Comparison of ENCODE assay signal across 23 cellular contexts in the genomic region with DNA sequence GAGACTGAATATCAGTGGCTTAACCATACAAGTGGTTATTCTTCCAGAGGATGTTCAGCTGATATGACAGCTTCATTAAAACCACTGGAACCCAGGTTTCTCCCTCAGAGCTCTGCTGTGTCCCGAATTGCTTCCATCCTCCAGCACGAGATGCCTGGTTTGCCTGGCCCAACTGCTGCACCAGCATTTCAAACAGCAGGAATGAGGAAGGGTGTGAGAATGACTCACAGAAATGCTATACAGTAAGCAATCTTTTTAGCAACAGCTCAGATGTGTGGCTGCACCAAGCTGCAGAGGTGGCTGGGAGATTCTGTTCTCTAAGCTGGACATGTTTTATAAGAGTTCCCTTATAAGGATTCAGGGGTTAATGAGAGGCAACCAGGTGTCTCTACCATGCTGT.
A peak's percentile ranks its signal among the peaks of the same experiment; 100 is the strongest.
DNase-seq lines count a peak whose midpoint lies in the region; ATAC-seq and TF ChIP-seq lines count a peak whose summit lies in the region.
"Had no signal": no experiment of that assay in that cellular context is flagged by ENCODE, and none has a peak within 500 bp of the region (broad histone marks: within the 10 kb centered on the region; RNA-seq: fewer than 3 reads in every experiment).

No MANE protein-coding gene starts in this region.

- H3K27ac Mint-ChIP-seq in progenitor cell of endocrine pancreas = no peak overlapping the region
- H3K27ac Mint-ChIP-seq: activated CD4-positive, alpha-beta T cell treated with anti-CD3 and anti-CD28 coated beads for 36 hours; activated naive CD8-positive, alpha-beta T cell treated with anti-CD3 and anti-CD28 coated beads, Interleukin-2, amount 10 ng/mL, durations not matched to agents 7 days and 5 days; CD8-positive, alpha-beta T cell; stimulated activated naive B cell treated with anti-CD40 and anti-IgM and Interleukin-4, amounts not matched to agents 10 μg/mL and 1 μg/mL and 100 μg/mL, for 72 hours had no signal

- ATAC-seq in HG03521 (IDR thresholded peaks at IDR 0.05; ENCODE audit: unreplicated experiment) = no peak
- ATAC-seq: activated CD4-positive, alpha-beta T cell treated with anti-CD3 and anti-CD28 coated beads for 36 hours; CD8-positive, alpha-beta T cell; K562; psoas muscle; stimulated activated naive B cell treated with anti-CD40 and anti-IgM and Interleukin-4, amounts not matched to agents 10 μg/mL and 1 μg/mL and 100 μg/mL, for 72 hours had no signal

- no peaks in the 10 kb centered on the region for H3K9me3 Mint-ChIP-seq in progenitor cell of endocrine pancreas (ENCODE audit: low read depth)
- H3K9me3 Mint-ChIP-seq: CD8-positive, alpha-beta T cell had no signal

- no peaks in the 10 kb centered on the region for H3K36me3 ChIP-seq in fibroblast of lung (ENCODE audit: control insufficient read depth, insufficient read depth, low read length)
- H3K36me3 ChIP-seq: neutrophil, uterus had no signal

- DNase-seq in DMS53 (lab: John Stamatoyannopoulos, UW) (peak; percentile 72), SW480 (ENCODE audit: low spot score) (peak; percentile 9), fibroblast of lung (ENCODE audit: low read depth in 2 of 2) (peak; percentile 17 to 70), superior temporal gyrus (ENCODE audit: extremely low spot score) (peak; percentile 70), progenitor cell of endocrine pancreas (ENCODE audit: low spot score, unreplicated experiment) (no peak), SKM-1 treated with dmso at 0.1 percent for 144 hours (lab: John Stamatoyannopoulos, UW; ENCODE audit: unreplicated experiment) (no peak)
- DNase-seq: activated CD4-positive, alpha-beta T cell treated with anti-CD3 and anti-CD28 coated beads for 36 hours; activated effector memory CD4-positive, alpha-beta T cell treated with Interleukin-2 at 50 U/mL for 16 hours; activated naive CD8-positive, alpha-beta T cell treated with anti-CD3 and anti-CD28 coated beads, Interleukin-2, amount 10 ng/mL, durations not matched to agents 7 days and 5 days; activated T-cell treated with anti-CD3 and anti-CD28 coated beads for 4 hours; CD8-positive, alpha-beta T cell; mesenchymal stem cell; NCI-H1092 treated with DMSO at 0.1 percent for 48 hours; NCI-H2029; psoas muscle; SK-N-SH; stimulated activated CD4-positive, alpha-beta T cell treated with anti-CD3 and anti-CD28 coated beads, Interleukin-15, amount 100 ng/mL, for 24 hours; stimulated activated naive B cell treated with anti-CD40 and anti-IgM and Interleukin-4, amounts not matched to agents 10 μg/mL and 1 μg/mL and 100 μg/mL, for 72 hours; testis; uterus had no signal

- H3K9me3 ChIP-seq in fibroblast of lung (ENCODE audit: control insufficient read depth, insufficient read depth, low read depth, low read length) = no peaks in the 10 kb centered on the region
- H3K9me3 ChIP-seq: neutrophil, psoas muscle, SK-N-SH, testis, uterus had no signal

- no peak overlapping the region for H3K9ac ChIP-seq in fibroblast of lung (ENCODE audit: insufficient read depth, low read length)
- H3K9ac ChIP-seq: SK-N-SH had no signal

- H3K79me2 ChIP-seq in fibroblast of lung (ENCODE audit: control insufficient read depth, insufficient read depth, low read length) = no peaks in the 10 kb centered on the region

- no peak overlapping the region for H3K27ac ChIP-seq in fibroblast of lung (ENCODE audit: insufficient read depth, low read length)
- H3K27ac ChIP-seq: neutrophil, psoas muscle, testis, uterus had no signal

- peaks cover 34% of the 10 kb centered on the region for H3K27me3 Mint-ChIP-seq in progenitor cell of endocrine pancreas
- H3K27me3 Mint-ChIP-seq: activated CD4-positive, alpha-beta T cell treated with anti-CD3 and anti-CD28 coated beads for 36 hours; activated naive CD8-positive, alpha-beta T cell treated with anti-CD3 and anti-CD28 coated beads, Interleukin-2, amount 10 ng/mL, durations not matched to agents 7 days and 5 days; stimulated activated naive B cell treated with anti-CD40 and anti-IgM and Interleukin-4, amounts not matched to agents 10 μg/mL and 1 μg/mL and 100 μg/mL, for 72 hours had no signal

- no peaks in the 10 kb centered on the region for H4K20me1 ChIP-seq in fibroblast of lung (ENCODE audit: control insufficient read depth, extremely low read depth, insufficient read depth, low read length)

- no peak overlapping the region for H3K4me2 ChIP-seq in fibroblast of lung (ENCODE audit: extremely low read depth, insufficient read depth, low read length)
- H3K4me2 ChIP-seq: SK-N-SH had no signal

- H3K4me1 ChIP-seq in fibroblast of lung (ENCODE audit: control insufficient read depth, extremely low read depth, insufficient read depth, low read length) = no peaks in the 10 kb centered on the region
- H3K4me1 ChIP-seq: psoas muscle, testis, uterus had no signal

- no peak overlapping the region for H3K4me3 Mint-ChIP-seq in progenitor cell of endocrine pancreas (ENCODE audit: low read depth)
- H3K4me3 Mint-ChIP-seq: activated CD4-positive, alpha-beta T cell treated with anti-CD3 and anti-CD28 coated beads for 36 hours; activated naive CD8-positive, alpha-beta T cell treated with anti-CD3 and anti-CD28 coated beads, Interleukin-2, amount 10 ng/mL, durations not matched to agents 7 days and 5 days; CD8-positive, alpha-beta T cell; stimulated activated naive B cell treated with anti-CD40 and anti-IgM and Interleukin-4, amounts not matched to agents 10 μg/mL and 1 μg/mL and 100 μg/mL, for 72 hours had no signal

- TF ChIP-seq CTCF in fibroblast of lung (conservative IDR thresholded peaks at IDR 0.05 in 1 of 2, IDR thresholded peaks at IDR 0.05 in 1 of 2; ENCODE audit: low read depth in 1 of 2, low read length in 2 of 2) = no peak
- no peak for TF ChIP-seq CTCF in progenitor cell of endocrine pancreas (IDR thresholded peaks at IDR 0.05; ENCODE audit: unreplicated experiment)

- H3K4me3 ChIP-seq in fibroblast of lung (replicated peaks in 1 of 4; ENCODE audit: control extremely low read depth in 1 of 4, insufficient read depth in 1 of 4, low read depth in 3 of 4, low read length in 4 of 4) = no peak overlapping the region
- H3K4me3 ChIP-seq: K562, psoas muscle, testis, uterus had no signal

- H3K4me1 Mint-ChIP-seq in progenitor cell of endocrine pancreas (ENCODE audit: low read depth) = no peaks in the 10 kb centered on the region
- H3K4me1 Mint-ChIP-seq: activated CD4-positive, alpha-beta T cell treated with anti-CD3 and anti-CD28 coated beads for 36 hours; activated naive CD8-positive, alpha-beta T cell treated with anti-CD3 and anti-CD28 coated beads, Interleukin-2, amount 10 ng/mL, durations not matched to agents 7 days and 5 days had no signal

- H3K36me3 Mint-ChIP-seq in progenitor cell of endocrine pancreas (ENCODE audit: insufficient read depth) = no peaks in the 10 kb centered on the region
- H3K36me3 Mint-ChIP-seq: activated naive CD8-positive, alpha-beta T cell treated with anti-CD3 and anti-CD28 coated beads, Interleukin-2, amount 10 ng/mL, durations not matched to agents 7 days and 5 days; CD8-positive, alpha-beta T cell; stimulated activated naive B cell treated with anti-CD40 and anti-IgM and Interleukin-4, amounts not matched to agents 10 μg/mL and 1 μg/mL and 100 μg/mL, for 72 hours had no signal

- no peaks in the 10 kb centered on the region for H3K27me3 ChIP-seq in fibroblast of lung (ENCODE audit: control insufficient read depth, insufficient read depth, low read length)
- H3K27me3 ChIP-seq: neutrophil, testis, uterus had no signal

- no peak overlapping the region for H2AFZ ChIP-seq in fibroblast of lung (ENCODE audit: low read length)

Comparison
In these comparisons a context has a peak if more than half of its experiments do, and no peak if none do; other contexts are left out.
1. DNase-seq: peak in DMS53 (single experiment), SW480 (single experiment), fibroblast of lung (2 of 2) and superior temporal gyrus (single experiment); none in progenitor cell of endocrine pancreas (single experiment) and SKM-1 treated with dmso at 0.1 percent for 144 hours (single experiment).